ENCODE assay signal across 17 cellular contexts in genomic region chr2:20357588-20358394, GRCh38. TPM values are rescaled to one million over a fixed set of nuclear protein-coding genes. Genes with fewer than 3 reads are reported as not detected.
DNase-seq lines count a peak whose midpoint lies in the region; ATAC-seq and TF ChIP-seq lines count a peak whose summit lies in the region.
"Had no signal": no experiment of that assay in that cellular context is flagged by ENCODE, and none has a peak within 500 bp of the region (broad histone marks: within the 10 kb centered on the region; RNA-seq: fewer than 3 reads in every experiment).

No MANE protein-coding gene starts in this region.

- H3K14ac ChIP-seq in neuronal stem cell (ENCODE audit: low read length) = no peak overlapping the region

- no CpG with 5 or more reads among the region's 13 CpGs for WGBS in neuronal stem cell (ENCODE audit: extremely low coverage in 2 of 2, insufficient read length in 2 of 2, insufficient replicate concordance in 1 of 2), 2 donors

- H2BK12ac ChIP-seq in neuronal stem cell (ENCODE audit: low read length) = no peak overlapping the region

- no peak overlapping the region for H4K91ac ChIP-seq in neuronal stem cell (ENCODE audit: low read depth, low read length, poor library complexity)

- no peak for ATAC-seq in HG02973 (IDR thresholded peaks at IDR 0.05; ENCODE audit: unreplicated experiment)
- ATAC-seq in SK-N-SH treated with all-trans-retinoic acid at 6 μM for 48 hours = no peak

- no peaks in the 10 kb centered on the region for H3K36me3 ChIP-seq in neuronal stem cell (replicated peaks in 1 of 2; ENCODE audit: control insufficient read depth in 2 of 2, insufficient read depth in 2 of 2, low read length in 2 of 2)
- H3K36me3 ChIP-seq: BLaER1 had no signal

- H3K79me1 ChIP-seq in neuronal stem cell (ENCODE audit: low read depth, low read length) = no peaks in the 10 kb centered on the region

- H3K9ac ChIP-seq in neuronal stem cell (ENCODE audit: low read depth, low read length, poor library complexity) = no peak overlapping the region
- H3K9ac ChIP-seq: BLaER1 had no signal

- H3K4me2 ChIP-seq in neuronal stem cell (ENCODE audit: insufficient read depth, low read length, poor library complexity, severe bottlenecking) = no peak overlapping the region
- H3K4me2 ChIP-seq: BLaER1 had no signal

- H3K9me3 ChIP-seq in neuronal stem cell (replicated peaks in 1 of 2; ENCODE audit: control insufficient read depth in 2 of 2, insufficient read depth in 1 of 2, low read depth in 1 of 2, low read length in 2 of 2) = no peaks in the 10 kb centered on the region
- H3K9me3 ChIP-seq: BLaER1 had no signal

- no peak for TF ChIP-seq CTCF in epithelial cell of esophagus (IDR thresholded peaks at IDR 0.05; ENCODE audit: insufficient read depth, low read depth, low read length, missing control alignments)

- no peaks in the 10 kb centered on the region for H3K27me3 ChIP-seq in neuronal stem cell (ENCODE audit: control insufficient read depth in 3 of 3, insufficient read depth in 3 of 3, low read depth in 1 of 3, low read length in 3 of 3)
- H3K27me3 ChIP-seq: BLaER1 had no signal

- H4K8ac ChIP-seq in neuronal stem cell (ENCODE audit: low read depth, low read length) = no peak overlapping the region

- no peak overlapping the region for H3K18ac ChIP-seq in neuronal stem cell (ENCODE audit: low read length)

- no peak overlapping the region for H3K4ac ChIP-seq in neuronal stem cell (ENCODE audit: low read length)

- no peak overlapping the region for H3K23ac ChIP-seq in neuronal stem cell (ENCODE audit: low read depth, low read length, poor library complexity)

- H3K27ac ChIP-seq in neuronal stem cell (replicated peaks; ENCODE audit: low read length) = no peak overlapping the region
- H3K27ac ChIP-seq: BLaER1 had no signal

- peak; percentile 60 for DNase-seq in SIG-M5 treated with dmso at 0.1 percent for 504 hours (lab: John Stamatoyannopoulos, UW; ENCODE audit: unreplicated experiment)
- no peak for DNase-seq in SIG-M5 (lab: John Stamatoyannopoulos, UW)
- DNase-seq in NOMO-1 (lab: John Stamatoyannopoulos, UW; ENCODE audit: unreplicated experiment in 2 of 2) = peak; percentile 48 to 77
- peak; percentile 49 for DNase-seq in epithelial cell of esophagus (ENCODE audit: low read depth)
- no peak for DNase-seq in neuronal stem cell (ENCODE audit: low spot score)
- DNase-seq in dedifferentiated amniotic fluid mesenchymal stem cell (ENCODE audit: extremely low spot score) = no peak
- DNase-seq: DMS 273 treated with DMSO at 0.1 percent for 48 hours, GF-D8, HCEC 1CT, KG1, NCI-H1092 treated with DMSO at 0.1 percent for 48 hours, NCI-H2081 treated with DMSO at 0.1 percent for 48 hours, NCI-H345, NCI-H526 had no signal

- peak overlapping the region; percentile 50 for H2BK15ac ChIP-seq in neuronal stem cell (ENCODE audit: low read length)

- H3K4me1 ChIP-seq in neuronal stem cell (ENCODE audit: control insufficient read depth in 2 of 2, insufficient read depth in 1 of 2, low read depth in 1 of 2, low read length in 2 of 2) = peaks cover 0 to under 1% of the 10 kb centered on the region in 2 donors

- H2BK120ac ChIP-seq in neuronal stem cell (ENCODE audit: low read depth, low read length) = no peak overlapping the region

- H2BK5ac ChIP-seq in neuronal stem cell (ENCODE audit: low read length) = no peak overlapping the region

- no peak overlapping the region for H2AFZ ChIP-seq in neuronal stem cell (ENCODE audit: low read length)

- H3K4me3 ChIP-seq in epithelial cell of esophagus (ENCODE audit: low read length) = no peak overlapping the region
- no peak overlapping the region for H3K4me3 ChIP-seq in neuronal stem cell (ENCODE audit: low read length in 2 of 2)
- H3K4me3 ChIP-seq: BLaER1 had no signal

- H2AK5ac ChIP-seq in neuronal stem cell (ENCODE audit: low read depth, low read length) = no peak overlapping the region

TF ChIP-seq in SK-N-SH treated with all-trans-retinoic acid at 6 μM for 48 hours, 23 proteins besides CTCF, POLR2A, EP300 and RAD21:
- TF ChIP-seq, protein P1, sequence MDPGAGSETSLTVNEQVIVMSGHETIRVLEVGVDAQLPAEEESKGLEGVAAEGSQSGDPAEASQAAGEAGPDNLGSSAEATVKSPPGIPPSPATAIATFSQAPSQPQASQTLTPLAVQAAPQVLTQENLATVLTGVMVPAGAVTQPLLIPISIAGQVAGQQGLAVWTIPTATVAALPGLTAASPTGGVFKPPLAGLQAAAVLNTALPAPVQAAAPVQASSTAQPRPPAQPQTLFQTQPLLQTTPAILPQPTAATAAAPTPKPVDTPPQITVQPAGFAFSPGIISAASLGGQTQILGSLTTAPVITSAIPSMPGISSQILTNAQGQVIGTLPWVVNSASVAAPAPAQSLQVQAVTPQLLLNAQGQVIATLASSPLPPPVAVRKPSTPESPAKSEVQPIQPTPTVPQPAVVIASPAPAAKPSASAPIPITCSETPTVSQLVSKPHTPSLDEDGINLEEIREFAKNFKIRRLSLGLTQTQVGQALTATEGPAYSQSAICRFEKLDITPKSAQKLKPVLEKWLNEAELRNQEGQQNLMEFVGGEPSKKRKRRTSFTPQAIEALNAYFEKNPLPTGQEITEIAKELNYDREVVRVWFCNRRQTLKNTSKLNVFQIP (CRISPR knock-in tag; IDR thresholded peaks at IDR 0.05; ENCODE audit: borderline replicate concordance, low read depth) = no peak
- TF ChIP-seq CSDC2 (CRISPR knock-in tag; IDR thresholded peaks at IDR 0.05) = no peak
- no peak for TF ChIP-seq OSR1 (CRISPR knock-in tag; IDR thresholded peaks at IDR 0.05)
- TF ChIP-seq GLIS3 (CRISPR knock-in tag; IDR thresholded peaks at IDR 0.05) = no peak
- TF ChIP-seq ISL1 (CRISPR knock-in tag; IDR thresholded peaks at IDR 0.05) = no peak
- TF ChIP-seq BACH2 (CRISPR knock-in tag; IDR thresholded peaks at IDR 0.05; ENCODE audit: borderline replicate concordance) = no peak
- TF ChIP-seq SNAI2 (CRISPR knock-in tag; IDR thresholded peaks at IDR 0.05) = no peak
- TF ChIP-seq RARB (CRISPR knock-in tag; IDR thresholded peaks at IDR 0.05) = no peak
- no peak for TF ChIP-seq TCF4 (CRISPR knock-in tag; IDR thresholded peaks at IDR 0.05; ENCODE audit: borderline replicate concordance)
- TF ChIP-seq ZC3H10 (CRISPR knock-in tag; IDR thresholded peaks at IDR 0.05) = no peak
- TF ChIP-seq ESRRG (CRISPR knock-in tag; IDR thresholded peaks at IDR 0.05) = no peak
- TF ChIP-seq CSRNP3 (CRISPR knock-in tag; IDR thresholded peaks at IDR 0.05) = no peak
- TF ChIP-seq ZNF8 (CRISPR knock-in tag; IDR thresholded peaks at IDR 0.05) = no peak
- TF ChIP-seq TOX (CRISPR knock-in tag; IDR thresholded peaks at IDR 0.05; ENCODE audit: borderline replicate concordance) = no peak
- no peak for TF ChIP-seq PPARA (CRISPR knock-in tag; IDR thresholded peaks at IDR 0.05; ENCODE audit: borderline replicate concordance)
- TF ChIP-seq ARNTL (CRISPR knock-in tag; IDR thresholded peaks at IDR 0.05; ENCODE audit: borderline replicate concordance, low read depth) = no peak
- TF ChIP-seq ZNF70 (CRISPR knock-in tag; IDR thresholded peaks at IDR 0.05) = no peak
- TF ChIP-seq ZNF565 (CRISPR knock-in tag; conservative IDR thresholded peaks at IDR 0.05; ENCODE audit: low read depth) = no peak

RNA-seq across cellular contexts. Expression of gene PUM2, which starts 7.1 kb away (rescaled TPM):
- polyA plus RNA-seq in neuronal stem cell (2013, experiment 1 of 2) = 43.5 TPM
- polyA plus RNA-seq in neuronal stem cell (2013, experiment 2 of 2) = 45.1 TPM

Comparison
In these comparisons a context has a peak if more than half of its experiments do, and no peak if none do; other contexts are left out.
1. DNase-seq: peak in SIG-M5 treated with dmso at 0.1 percent for 504 hours (single experiment), NOMO-1 (2 of 2) and epithelial cell of esophagus (single experiment); none in SIG-M5 (single experiment), neuronal stem cell (single experiment) and dedifferentiated amniotic fluid mesenchymal stem cell (single experiment).